Comparison of ENCODE assay signal across 8 cellular contexts in genomic region chr10:80462986-80463741, GRCh38. TPM values are rescaled to one million over a fixed set of nuclear protein-coding genes. Genes with fewer than 3 reads are reported as not detected.
DNase-seq lines count a peak whose midpoint lies in the region; ATAC-seq and TF ChIP-seq lines count a peak whose summit lies in the region.

No MANE protein-coding gene starts in this region.

- H3K36me3 ChIP-seq in transverse colon: no peaks in the 10 kb centered on the region

- H3K27ac ChIP-seq in layer of hippocampus (ENCODE audit: low read depth, low read length) (peak overlapping the region; percentile 89), transverse colon (peak overlapping the region; percentile 84 to 100 (median 85))

- H3K27me3 ChIP-seq in layer of hippocampus (ENCODE audit: control insufficient read depth, insufficient read depth, low read length): no peaks in the 10 kb centered on the region
- no peaks in the 10 kb centered on the region for H3K27me3 ChIP-seq in transverse colon

- no peak for TF ChIP-seq EP300 in transverse colon (IDR thresholded peaks at IDR 0.05; ENCODE audit: low read depth)

- WGBS in transverse colon (ENCODE audit: low coverage in 1 of 2), 2 donors: 24 to 28% methylated on average over 5 of the region's 5 CpGs

- peak; percentile 62 to 69 for ATAC-seq in activated T-cell treated with anti-CD3 and anti-CD28 coated beads, Interleukin-2, amount 50 U/mL, for 72 hours (replicated peaks in 1 of 2)
- ATAC-seq in HG03108 (IDR thresholded peaks at IDR 0.05; ENCODE audit: unreplicated experiment): peak; percentile 23
- ATAC-seq in activated T-helper 17 cell treated with anti-CD3 and anti-CD28 coated beads, Interleukin-2, amount 50 U/mL, for 72 hours (replicated peaks): peak; percentile 61

- peaks cover 100% of the 10 kb centered on the region for H3K4me1 Mint-ChIP-seq in activated T-cell treated with anti-CD3 and anti-CD28 coated beads, Interleukin-2, amount 50 U/mL, for 72 hours (ENCODE audit: low read depth)
- peaks cover 75% of the 10 kb centered on the region for H3K4me1 Mint-ChIP-seq in activated T-helper 17 cell treated with anti-CD3 and anti-CD28 coated beads, Interleukin-2, amount 50 U/mL, for 72 hours

- intact Hi-C loops in transverse colon (cut with DNase I; ENCODE audit: low total_unique reads): no loop called here

- TF ChIP-seq POLR2A in transverse colon (IDR thresholded peaks at IDR 0.05): no peak

- peaks cover 84 to 100% (median 93%) of the 10 kb centered on the region in 4 donors for H3K4me1 ChIP-seq in transverse colon

- in situ Hi-C loops in transverse colon (cut with MboI; ENCODE audit: low pct_ligation_motif_present in 1 of 4, low pct_unique_long_range_greater_than_20kb in 1 of 4, low sequenced_read_pairs in 3 of 4): no loop called here

- TF ChIP-seq CTCF in transverse colon (IDR thresholded peaks at IDR 0.05): no peak

- H3K36me3 Mint-ChIP-seq in activated T-cell treated with anti-CD3 and anti-CD28 coated beads, Interleukin-2, amount 50 U/mL, for 72 hours (ENCODE audit: insufficient read depth in 2 of 2): peaks cover 3 to 4% of the 10 kb centered on the region in 2 donors
- peaks cover 58% of the 10 kb centered on the region for H3K36me3 Mint-ChIP-seq in activated T-helper 17 cell treated with anti-CD3 and anti-CD28 coated beads, Interleukin-2, amount 50 U/mL, for 72 hours (ENCODE audit: low read depth)

- no peaks in the 10 kb centered on the region for H3K9me3 Mint-ChIP-seq in activated T-cell treated with anti-CD3 and anti-CD28 coated beads, Interleukin-2, amount 50 U/mL, for 72 hours
- H3K9me3 Mint-ChIP-seq in activated T-helper 17 cell treated with anti-CD3 and anti-CD28 coated beads, Interleukin-2, amount 50 U/mL, for 72 hours: no peaks in the 10 kb centered on the region

- no peaks in the 10 kb centered on the region for H3K9me3 ChIP-seq in transverse colon

- no peak for DNase-seq in activated T-cell treated with anti-CD3 and anti-CD28 coated beads, Interleukin-2, amount 50 U/mL, for 72 hours
- no peak for DNase-seq in activated T-cell treated with anti-CD3 and anti-CD28 coated beads for 4 hours
- no peak for DNase-seq in transverse colon
- no peak for DNase-seq in activated CD4-positive, CD25-positive, alpha-beta regulatory T cell (lab: John Stamatoyannopoulos, UW)
- DNase-seq in NCI-H2227 treated with DMSO at 0.1 percent for 48 hours (lab: John Stamatoyannopoulos, UW): no peak

- peak overlapping the region; percentile 84 for H3K4me3 Mint-ChIP-seq in activated T-cell treated with anti-CD3 and anti-CD28 coated beads, Interleukin-2, amount 50 U/mL, for 72 hours
- peak overlapping the region; percentile 91 for H3K4me3 Mint-ChIP-seq in activated T-helper 17 cell treated with anti-CD3 and anti-CD28 coated beads, Interleukin-2, amount 50 U/mL, for 72 hours

- H3K4me3 ChIP-seq in transverse colon: no peak overlapping the region

- H3K27me3 Mint-ChIP-seq in activated T-cell treated with anti-CD3 and anti-CD28 coated beads, Interleukin-2, amount 50 U/mL, for 72 hours (ENCODE audit: low read depth): no peaks in the 10 kb centered on the region
- H3K27me3 Mint-ChIP-seq in activated T-helper 17 cell treated with anti-CD3 and anti-CD28 coated beads, Interleukin-2, amount 50 U/mL, for 72 hours: no peaks in the 10 kb centered on the region

- H3K27ac Mint-ChIP-seq in activated T-cell treated with anti-CD3 and anti-CD28 coated beads, Interleukin-2, amount 50 U/mL, for 72 hours: peak overlapping the region; percentile 86
- H3K27ac Mint-ChIP-seq in activated T-helper 17 cell treated with anti-CD3 and anti-CD28 coated beads, Interleukin-2, amount 50 U/mL, for 72 hours: peak overlapping the region; percentile 89

RNA-seq across cellular contexts. Expression of gene TSPAN14, which starts 9.1 kb away (rescaled TPM):
- total RNA-seq in activated T-cell treated with anti-CD3 and anti-CD28 coated beads, Interleukin-2, amount 50 U/mL, for 72 hours: 10 to 100 TPM; 44.2 to 47.8 TPM
- 10 to 100 TPM; 61.9 to 64.5 TPM for total RNA-seq in activated T-helper 17 cell treated with anti-CD3 and anti-CD28 coated beads, Interleukin-2, amount 50 U/mL, for 72 hours
- total RNA-seq in transverse colon: 10 to 100 TPM; 18.9 to 72.9 (median 55.8) TPM

RNA-seq across cellular contexts. Expression of gene PRXL2A, which starts 54.8 kb away (rescaled TPM):
- 10 to 100 TPM; 11.0 to 15.5 TPM for total RNA-seq in activated T-cell treated with anti-CD3 and anti-CD28 coated beads, Interleukin-2, amount 50 U/mL, for 72 hours
- 1 to 10 TPM; 9.4 to 9.6 TPM for total RNA-seq in activated T-helper 17 cell treated with anti-CD3 and anti-CD28 coated beads, Interleukin-2, amount 50 U/mL, for 72 hours
- total RNA-seq in transverse colon: 10 to 100 TPM; 21.7 to 64.6 (median 38.7) TPM
